16 cellular contexts compared by ENCODE assay signal in genomic region chr12:85405781-85406522, GRCh38.
DNase-seq lines count a peak whose midpoint lies in the region; TF ChIP-seq lines count a peak whose summit lies in the region.
"Had no signal": no experiment of that assay in that cellular context is flagged by ENCODE, and none has a peak within 500 bp of the region (broad histone marks: within the 10 kb centered on the region; RNA-seq: fewer than 3 reads in every experiment).

No MANE protein-coding gene starts in this region.

- H3K4me1 Mint-ChIP-seq in neural progenitor cell = peaks cover 12% of the 10 kb centered on the region
- H3K4me1 Mint-ChIP-seq: activated B cell treated with CpG ODN at 0.5 μM for 24 hours; activated naive CD8-positive, alpha-beta T cell treated with anti-CD3 and anti-CD28 coated beads, Interleukin-2, amount 50 U/mL, for 24 hours had no signal

- H3K9me3 Mint-ChIP-seq in neural progenitor cell = no peaks in the 10 kb centered on the region
- H3K9me3 Mint-ChIP-seq: activated B cell treated with CpG ODN at 0.5 μM for 24 hours; activated naive CD8-positive, alpha-beta T cell treated with anti-CD3 and anti-CD28 coated beads, Interleukin-2, amount 50 U/mL, for 24 hours had no signal

- POLR2A ChIA-PET in BJ (lab: Charles Lee) = no interaction called here
- POLR2A ChIA-PET in RWPE1 (lab: Yijun Ruan, JAX; ENCODE audit: low non-redundant PET) = no interaction called here

- H3K9ac ChIP-seq in neural progenitor cell = no peak overlapping the region

- no peaks in the 10 kb centered on the region for H3K4me1 ChIP-seq in ectodermal cell (ENCODE audit: control insufficient read depth, insufficient read depth, low read length)
- peaks cover 21% of the 10 kb centered on the region for H3K4me1 ChIP-seq in neural progenitor cell

- no peak for TF ChIP-seq CTCF in BJ (IDR thresholded peaks at IDR 0.05; ENCODE audit: insufficient read depth, low read depth, low read length)
- TF ChIP-seq CTCF in neural progenitor cell (IDR thresholded peaks at IDR 0.05) = no peak
- TF ChIP-seq CTCF in RWPE1 (conservative IDR thresholded peaks at IDR 0.05; ENCODE audit: low read depth) = no peak

- peak overlapping the region; percentile 25 for H3K4me2 ChIP-seq in neural progenitor cell

- 50 to 56% methylated on average over 3 of the region's 4 CpGs for WGBS in ectodermal cell, 2 experiments

- no peaks in the 10 kb centered on the region for H3K79me2 ChIP-seq in neural progenitor cell (ENCODE audit: low read depth)

- H3K4me3 ChIP-seq in BJ (ENCODE audit: low read depth, low read length) (no peak overlapping the region), ectodermal cell (ENCODE audit: insufficient read depth, low read depth, low read length) (no peak overlapping the region), neural progenitor cell (no peak overlapping the region)

- CTCF ChIA-PET in BJ (lab: Yijun Ruan, JAX) (interaction anchor here (0.7 to 0.9 kb wide), 2 partner anchors 12 to 167 kb away, joined by 3 read pairs; no protein-coding TSS in a partner anchor), RWPE1 (lab: Yijun Ruan, JAX) (interaction anchor here (0.7 kb wide), 1 partner anchor 227 kb away, joined by 3 read pairs; no protein-coding TSS in a partner anchor)

- H4K20me1 ChIP-seq in neural progenitor cell (ENCODE audit: low read depth) = no peaks in the 10 kb centered on the region

- peaks cover 5% of the 10 kb centered on the region for H3F3A ChIP-seq in neural progenitor cell (ENCODE audit: low read depth)

- DNase-seq in BJ (ENCODE audit: low read depth) (peak; percentile 39), MV-4-11 (lab: John Stamatoyannopoulos, UW) (peak; percentile 65), neural progenitor cell (ENCODE audit: low spot score) (peak; percentile 52), NCI-H2171 (lab: John Stamatoyannopoulos, UW) (no peak), RWPE1 (ENCODE audit: low spot score) (no peak)
- no peak for DNase-seq in activated CD4-positive, CD25-positive, alpha-beta regulatory T cell (lab: John Stamatoyannopoulos, UW)
- no peak for DNase-seq in stimulated activated CD4-positive, alpha-beta T cell treated with anti-CD3 and anti-CD28 coated beads, Interleukin-12 subunit alpha, Interleukin-12 subunit beta, amount 100 ng/mL, for 4 hours
- DNase-seq: activated B cell treated with CpG ODN at 0.5 μM for 24 hours; activated naive CD8-positive, alpha-beta T cell treated with anti-CD3 and anti-CD28 coated beads, Interleukin-2, amount 50 U/mL, for 24 hours; CD4-positive, alpha-beta T cell; KG1; left cardiac atrium; NCI-H2029; retina; stimulated activated naive CD8-positive, alpha-beta T cell treated with anti-CD3 and anti-CD28 coated beads, Interleukin-15, Interleukin-2, amounts not matched to agents 100 U/mL and 50 U/mL, for 24 hours had no signal

- no peak overlapping the region for H2AFZ ChIP-seq in neural progenitor cell (replicated peaks)

- H3K36me3 ChIP-seq in BJ (ENCODE audit: control insufficient read depth, insufficient read depth, low read length) (no peaks in the 10 kb centered on the region), ectodermal cell (ENCODE audit: control insufficient read depth, insufficient read depth, low read length) (no peaks in the 10 kb centered on the region), neural progenitor cell (no peaks in the 10 kb centered on the region)

- no peak overlapping the region for H3K27ac Mint-ChIP-seq in neural progenitor cell
- H3K27ac Mint-ChIP-seq: activated B cell treated with CpG ODN at 0.5 μM for 24 hours; activated naive CD8-positive, alpha-beta T cell treated with anti-CD3 and anti-CD28 coated beads, Interleukin-2, amount 50 U/mL, for 24 hours; CD4-positive, alpha-beta T cell had no signal

- H3K27me3 ChIP-seq in BJ (ENCODE audit: control insufficient read depth, insufficient read depth, low read length) (no peaks in the 10 kb centered on the region), ectodermal cell (ENCODE audit: control insufficient read depth, insufficient read depth, low read length, poor library complexity, severe bottlenecking) (no peaks in the 10 kb centered on the region), neural progenitor cell (no peaks in the 10 kb centered on the region)

- no peaks in the 10 kb centered on the region for H3K9me3 ChIP-seq in ectodermal cell (ENCODE audit: control insufficient read depth, low read length)
- H3K9me3 ChIP-seq in neural progenitor cell (ENCODE audit: low read depth) = no peaks in the 10 kb centered on the region

- H3K27me3 Mint-ChIP-seq in neural progenitor cell (ENCODE audit: insufficient read depth, low read depth) = no peaks in the 10 kb centered on the region
- H3K27me3 Mint-ChIP-seq: activated naive CD8-positive, alpha-beta T cell treated with anti-CD3 and anti-CD28 coated beads, Interleukin-2, amount 50 U/mL, for 24 hours; CD4-positive, alpha-beta T cell had no signal

- H3K27ac ChIP-seq in ectodermal cell (ENCODE audit: insufficient read depth, low read depth, low read length, poor library complexity, severe bottlenecking) (peak overlapping the region; percentile 36), neural progenitor cell (no peak overlapping the region), RWPE1 (no peak overlapping the region)

- H3K4me3 Mint-ChIP-seq in neural progenitor cell = no peak overlapping the region
- H3K4me3 Mint-ChIP-seq: activated B cell treated with CpG ODN at 0.5 μM for 24 hours; activated naive CD8-positive, alpha-beta T cell treated with anti-CD3 and anti-CD28 coated beads, Interleukin-2, amount 50 U/mL, for 24 hours; CD4-positive, alpha-beta T cell had no signal

- no peaks in the 10 kb centered on the region for H3K36me3 Mint-ChIP-seq in neural progenitor cell

Comparison
In these comparisons a context has a peak if more than half of its experiments do, and no peak if none do; other contexts are left out.
1. DNase-seq: peak in BJ (single experiment), MV-4-11 (single experiment) and neural progenitor cell (single experiment); none in NCI-H2171 (single experiment), activated CD4-positive, CD25-positive, alpha-beta regulatory T cell (0 of 4), RWPE1 (single experiment) and stimulated activated CD4-positive, alpha-beta T cell treated with anti-CD3 and anti-CD28 coated beads, Interleukin-12 subunit alpha, Interleukin-12 subunit beta, amount 100 ng/mL, for 4 hours (single experiment).